25 cellular contexts compared by ENCODE assay signal in genomic region chr22:48441553-48441850, GRCh38.
"Had no signal": no experiment of that assay in that cellular context is flagged by ENCODE, and none has a peak within 500 bp of the region (broad histone marks: within the 10 kb centered on the region; RNA-seq: fewer than 3 reads in every experiment).

No MANE protein-coding gene starts in this region.

- H3K27ac Mint-ChIP-seq: dendritic cell treated with granulocyte-macrophage colony-stimulating factor and Interleukin-4, amounts not matched to agents 40 ng/mL and 50 ng/mL, for 4 days; effector memory CD8-positive, alpha-beta T cell; endodermal cell; memory B cell had no signal

- DNase-seq: colonic mucosa; cortex of kidney; effector CD8-positive, alpha-beta T cell; effector memory CD8-positive, alpha-beta T cell; endodermal cell; erythroblast; esophagus squamous epithelium; foreskin fibroblast; foreskin melanocyte; gastrocnemius medialis; glutamatergic neuron; head of caudate nucleus; heart right ventricle; hippocampal formation; left cardiac atrium; left ventricle myocardium superior; mammary epithelial cell; mesendoderm; midbrain had no signal

- H3K9me3 ChIP-seq: colonic mucosa, esophagus squamous epithelium, gastrocnemius medialis, heart right ventricle, left lung had no signal

- H3K27me3 Mint-ChIP-seq: dendritic cell treated with granulocyte-macrophage colony-stimulating factor and Interleukin-4, amounts not matched to agents 40 ng/mL and 50 ng/mL, for 4 days had no signal

- H3K4me1 ChIP-seq: colonic mucosa, esophagus squamous epithelium, gastrocnemius medialis, heart right ventricle, left lung had no signal

- H3K4me3 Mint-ChIP-seq: dendritic cell treated with granulocyte-macrophage colony-stimulating factor and Interleukin-4, amounts not matched to agents 40 ng/mL and 50 ng/mL, for 4 days; effector memory CD8-positive, alpha-beta T cell; endodermal cell; memory B cell had no signal

- H3K27ac ChIP-seq: colonic mucosa, epithelial cell of prostate, esophagus squamous epithelium, gastrocnemius medialis, heart right ventricle, left lung had no signal

- H3K27me3 ChIP-seq: colonic mucosa, gastrocnemius medialis, left lung had no signal

- H3K36me3 ChIP-seq: colonic mucosa, esophagus squamous epithelium, gastrocnemius medialis, heart right ventricle, left lung had no signal

- H3K36me3 Mint-ChIP-seq: memory B cell had no signal

- ATAC-seq: effector memory CD8-positive, alpha-beta T cell; esophagus mucosa; gastrocnemius medialis; heart right ventricle; left cardiac atrium; left lung; left ventricle myocardium superior had no signal

- H3K4me3 ChIP-seq: colonic mucosa, esophagus squamous epithelium, gastrocnemius medialis, heart right ventricle, left lung, lung had no signal

- H3K9me3 Mint-ChIP-seq: dendritic cell treated with granulocyte-macrophage colony-stimulating factor and Interleukin-4, amounts not matched to agents 40 ng/mL and 50 ng/mL, for 4 days; effector memory CD8-positive, alpha-beta T cell; endodermal cell had no signal
